25 cellular contexts compared by ENCODE assay signal in genomic region chr1:1835546-1835945, GRCh38. TPM values are rescaled to one million over a fixed set of nuclear protein-coding genes. Genes with fewer than 3 reads are reported as not detected.
DNase-seq lines count a peak whose midpoint lies in the region; ATAC-seq and TF ChIP-seq lines count a peak whose summit lies in the region.
"Had no signal": no experiment of that assay in that cellular context is flagged by ENCODE, and none has a peak within 500 bp of the region (broad histone marks: within the 10 kb centered on the region; RNA-seq: fewer than 3 reads in every experiment).

No MANE protein-coding gene starts in this region.

- intact Hi-C loops in activated naive CD4-positive, alpha-beta T cell treated with anti-CD3 and anti-CD28 coated beads for 36 hours (cut with micrococcal nuclease) = no loop called here

- no peaks in the 10 kb centered on the region for H3K27me3 Mint-ChIP-seq in activated naive CD4-positive, alpha-beta T cell treated with anti-CD3 and anti-CD28 coated beads for 36 hours (ENCODE audit: low read depth)
- no peaks in the 10 kb centered on the region for H3K27me3 Mint-ChIP-seq in progenitor cell of endocrine pancreas
- H3K27me3 Mint-ChIP-seq: CD4-positive, alpha-beta memory T cell; effector memory CD8-positive, alpha-beta T cell had no signal

- H3K27ac ChIP-seq in epithelial cell of prostate = peak overlapping the region; percentile 35
- H3K27ac ChIP-seq: hepatocyte, neutrophil, tibial artery had no signal

- no peak for ATAC-seq in omental fat pad (ENCODE audit: low FRiP score)
- ATAC-seq in HG03039 (IDR thresholded peaks at IDR 0.05; ENCODE audit: unreplicated experiment) = no peak
- ATAC-seq: effector memory CD8-positive, alpha-beta T cell had no signal

- CTCF ChIA-PET in activated naive CD4-positive, alpha-beta T cell treated with anti-CD3 and anti-CD28 coated beads for 36 hours (lab: Charles Lee) = no interaction called here

- H3K27ac Mint-ChIP-seq in activated naive CD4-positive, alpha-beta T cell treated with anti-CD3 and anti-CD28 coated beads for 36 hours = peak overlapping the region; percentile 24
- peak overlapping the region; percentile 13 for H3K27ac Mint-ChIP-seq in progenitor cell of endocrine pancreas
- H3K27ac Mint-ChIP-seq: mesothelial cell of epicardium had no signal

- H3K9me3 Mint-ChIP-seq in activated naive CD4-positive, alpha-beta T cell treated with anti-CD3 and anti-CD28 coated beads for 36 hours = no peaks in the 10 kb centered on the region
- no peaks in the 10 kb centered on the region for H3K9me3 Mint-ChIP-seq in progenitor cell of endocrine pancreas (ENCODE audit: low read depth)
- H3K9me3 Mint-ChIP-seq: CD4-positive, alpha-beta memory T cell; effector memory CD8-positive, alpha-beta T cell; H9; mesothelial cell of epicardium had no signal

- H3K4me1 Mint-ChIP-seq in activated naive CD4-positive, alpha-beta T cell treated with anti-CD3 and anti-CD28 coated beads for 36 hours (ENCODE audit: low read depth) = peaks cover 31% of the 10 kb centered on the region
- peaks cover 8% of the 10 kb centered on the region for H3K4me1 Mint-ChIP-seq in progenitor cell of endocrine pancreas (ENCODE audit: low read depth)

- H3K36me3 Mint-ChIP-seq in activated naive CD4-positive, alpha-beta T cell treated with anti-CD3 and anti-CD28 coated beads for 36 hours (ENCODE audit: low read depth) = peaks cover 10% of the 10 kb centered on the region
- peaks cover 18% of the 10 kb centered on the region for H3K36me3 Mint-ChIP-seq in progenitor cell of endocrine pancreas (ENCODE audit: insufficient read depth)

- H3K4me3 Mint-ChIP-seq in activated naive CD4-positive, alpha-beta T cell treated with anti-CD3 and anti-CD28 coated beads for 36 hours = no peak overlapping the region
- H3K4me3 Mint-ChIP-seq in progenitor cell of endocrine pancreas (ENCODE audit: low read depth) = no peak overlapping the region
- H3K4me3 Mint-ChIP-seq: CD4-positive, alpha-beta memory T cell; effector memory CD8-positive, alpha-beta T cell; H9; mesothelial cell of epicardium had no signal

- TF ChIP-seq CTCF in progenitor cell of endocrine pancreas (IDR thresholded peaks at IDR 0.05; ENCODE audit: unreplicated experiment) = no peak
- no peak for TF ChIP-seq CTCF in omental fat pad (IDR thresholded peaks at IDR 0.05)

- no peak for DNase-seq in activated naive CD4-positive, alpha-beta T cell treated with anti-CD3 and anti-CD28 coated beads for 36 hours
- DNase-seq in activated naive CD4-positive, alpha-beta T cell (lab: John Stamatoyannopoulos, UW) = no peak
- peak; percentile 38 for DNase-seq in NCI-H2171 treated with DMSO at 0.1 percent for 48 hours (lab: John Stamatoyannopoulos, UW)
- DNase-seq in epithelial cell of prostate (ENCODE audit: low read depth, low spot score) = peak; percentile 74
- DNase-seq in progenitor cell of endocrine pancreas (ENCODE audit: low spot score, unreplicated experiment) = no peak
- DNase-seq in iPS-NIHi11 (ENCODE audit: low spot score) = no peak
- no peak for DNase-seq in omental fat pad (ENCODE audit: low spot score)
- DNase-seq: activated CD4-positive, alpha-beta T cell treated with anti-CD3 and anti-CD28 coated beads, Interleukin-2, amount 50 U/mL, for 1 hour; amniotic stem cell; CD4-positive, alpha-beta memory T cell; cerebellar nuclear complex; DMS79 treated with DMSO at 0.1 percent for 48 hours; effector memory CD8-positive, alpha-beta T cell; H9; kidney glomerular epithelial cell; NCI-H1436 treated with DMSO at 0.1 percent for 48 hours; NCI-H345; NK-92 treated with Interleukin-12 subunit alpha and Interleukin-12 subunit beta, amount 100 ng/mL, for 24 hours; retina; stimulated activated CD4-positive, alpha-beta T cell treated with anti-CD3 and anti-CD28 coated beads, Interleukin-12 subunit alpha, Interleukin-12 subunit beta, amount 100 ng/mL, for 4 hours had no signal

RNA-seq across cellular contexts. Expression of gene GNB1, which starts 55.3 kb away (rescaled TPM):
- 100 to 1,000 TPM; 326 to 351 TPM for total RNA-seq in activated naive CD4-positive, alpha-beta T cell treated with anti-CD3 and anti-CD28 coated beads for 36 hours
- 327 TPM in 2 replicates for total RNA-seq in progenitor cell of endocrine pancreas
- 100 to 1,000 TPM; 104 to 175 (median 152) TPM for total RNA-seq in omental fat pad

RNA-seq across cellular contexts. Expression of gene NADK, which starts 57.3 kb away (rescaled TPM):
- 10 to 100 TPM; 42.1 to 43.6 TPM for total RNA-seq in activated naive CD4-positive, alpha-beta T cell treated with anti-CD3 and anti-CD28 coated beads for 36 hours
- total RNA-seq in progenitor cell of endocrine pancreas (86.6 and 87.8 TPM in 2 replicates), omental fat pad (100 to 1,000 TPM in 3 of 4 donors, 10 to 100 TPM in 1; 97.2 to 136 (median 114) TPM)

Comparison
In these comparisons a context has a peak if more than half of its experiments do, and no peak if none do; other contexts are left out.
1. DNase-seq: peak in NCI-H2171 treated with DMSO at 0.1 percent for 48 hours (single experiment) and epithelial cell of prostate (single experiment); none in activated naive CD4-positive, alpha-beta T cell treated with anti-CD3 and anti-CD28 coated beads for 36 hours (single experiment), activated naive CD4-positive, alpha-beta T cell (0 of 4), progenitor cell of endocrine pancreas (single experiment), iPS-NIHi11 (single experiment) and omental fat pad (single experiment).